ENCODE assay signal across 19 cellular contexts in the genomic region with DNA sequence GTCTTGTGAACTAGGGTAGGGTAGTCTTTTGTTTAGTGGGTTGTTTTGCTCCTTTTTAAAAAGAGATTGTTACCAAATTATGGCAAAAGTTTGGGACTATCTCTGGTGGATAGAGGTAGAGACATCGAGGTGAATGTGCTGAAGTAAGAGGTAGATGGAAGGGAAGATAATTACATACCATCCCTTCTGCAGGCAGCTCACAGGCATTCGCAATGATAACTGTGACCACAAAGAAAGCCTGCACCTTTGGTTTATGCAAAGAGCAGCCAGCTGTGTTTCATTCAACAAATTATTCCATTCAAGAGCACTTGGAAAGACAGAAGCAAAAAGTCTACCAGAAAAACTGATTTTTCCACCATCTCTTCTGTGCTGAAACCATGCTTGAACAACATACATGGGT.
"Had no signal": no experiment of that assay in that cellular context is flagged by ENCODE, and none has a peak within 500 bp of the region (broad histone marks: within the 10 kb centered on the region; RNA-seq: fewer than 3 reads in every experiment).

No MANE protein-coding gene starts in this region.

- H3K4me3 ChIP-seq: SJCRH30 had no signal

- DNase-seq: Karpas-422; KG1; MM.1S; NCI-H1092 treated with DMSO at 0.1 percent for 48 hours; NCI-H1436; NCI-H187; NCI-H2029 treated with DMSO at 0.1 percent for 48 hours; NCI-H2171 treated with DMSO at 0.1 percent for 48 hours; NCI-H345; NCI-H446 treated with DMSO at 0.1 percent for 48 hours; NCI-H510A treated with DMSO at 0.1 percent for 48 hours; NCI-H82; NK-92 treated with Interleukin-12 subunit alpha and Interleukin-12 subunit beta, amount 100 ng/mL, for 24 hours; PC-3; SHP77 treated with DMSO at 0.1 percent for 48 hours; SJCRH30; T-helper 1 cell had no signal

- H3K36me3 ChIP-seq: SJCRH30 had no signal

- H3K27ac ChIP-seq: RWPE1, SJCRH30 had no signal

- H3K4me1 ChIP-seq: SJCRH30 had no signal

- ATAC-seq: Panc1, PC-3 had no signal

- H3K9me3 ChIP-seq: SJCRH30 had no signal

- H3K27me3 ChIP-seq: SJCRH30 had no signal
